ENCODE assay signal across 10 cellular contexts in the genomic region with DNA sequence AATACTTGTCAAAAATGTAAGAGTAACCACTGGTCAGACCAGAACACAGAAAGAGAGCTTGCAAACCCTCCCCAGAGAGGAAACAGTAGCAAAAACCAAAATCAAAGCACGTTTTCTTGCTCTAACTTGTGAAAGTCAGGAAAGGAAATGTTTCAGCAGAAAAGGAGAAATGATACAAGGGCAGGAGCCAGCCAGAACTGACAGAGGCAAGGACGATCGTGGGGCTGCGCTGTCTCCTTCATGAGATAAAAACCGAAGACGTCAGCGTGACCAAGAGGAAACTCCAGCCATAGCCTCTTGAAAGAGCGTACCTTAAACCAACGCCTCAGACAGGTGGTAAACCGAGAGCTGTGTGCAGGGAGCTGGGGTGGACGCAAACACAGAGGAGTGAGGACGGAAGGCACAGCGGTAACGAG. TPM values are rescaled to one million over a fixed set of nuclear protein-coding genes. Genes with fewer than 3 reads are reported as not detected.
DNase-seq lines count a peak whose midpoint lies in the region; ATAC-seq and TF ChIP-seq lines count a peak whose summit lies in the region.
"Had no signal": no experiment of that assay in that cellular context is flagged by ENCODE, and none has a peak within 500 bp of the region (broad histone marks: within the 10 kb centered on the region; RNA-seq: fewer than 3 reads in every experiment).

No MANE protein-coding gene starts in this region.

- H3K9me3 ChIP-seq in Peyer's patch = no peaks in the 10 kb centered on the region

- DNase-seq in GM10248 (ENCODE audit: extremely low spot score) (peak; percentile 77), Peyer's patch (peak in 2 of 3 donors; percentile 81 to 83), superior temporal gyrus (ENCODE audit: extremely low spot score) (no peak), MCF 10A (ENCODE audit: unreplicated experiment) (no peak)
- no peak for DNase-seq in activated CD4-positive, alpha-beta T cell treated with anti-CD3 and anti-CD28 coated beads, Interleukin-2, amount 50 U/mL, for 1 hour
- no peak for DNase-seq in activated naive CD4-positive, alpha-beta T cell treated with Interleukin-2 at 50 U/mL for 16 hours

- peaks cover 0 to 13% (median 2%) of the 10 kb centered on the region in 4 donors for H3K4me1 ChIP-seq in Peyer's patch

- H3K27me3 ChIP-seq in Peyer's patch = no peaks in the 10 kb centered on the region

- BruUV-seq in MCF 10A (replicated peaks; lab: Mats Ljungman, UMichigan) = no TSS peak

- no peak for TF ChIP-seq POLR2A in Peyer's patch (IDR thresholded peaks at IDR 0.05)

- POLR2A ChIA-PET in GM10248 (lab: Yijun Ruan, JAX) = no interaction called here
- POLR2A ChIA-PET in MCF 10A (lab: Yijun Ruan, JAX) = interaction anchor here (0.6 to 4.2 kb wide), 15 partner anchors 9 to 48 kb away, joined by 3 to 23 read pairs (median 4); a partner anchor contains a TSS

- TF ChIP-seq CTCF in GM10248 (IDR thresholded peaks at IDR 0.05; ENCODE audit: control extremely low read depth, extremely low read depth, low read depth, missing control alignments) = no peak
- TF ChIP-seq CTCF in Peyer's patch (IDR thresholded peaks at IDR 0.05) = no peak
- TF ChIP-seq CTCF in MCF 10A (IDR thresholded peaks at IDR 0.05; ENCODE audit: unreplicated experiment) = no peak

- no peaks in the 10 kb centered on the region for H3K27me3 Mint-ChIP-seq in MCF 10A (ENCODE audit: insufficient read depth, unreplicated experiment)

- no peak overlapping the region for H3K27ac Mint-ChIP-seq in MCF 10A (ENCODE audit: low read depth, unreplicated experiment)

- H3K4me3 Mint-ChIP-seq in MCF 10A (ENCODE audit: unreplicated experiment) = no peak overlapping the region
- H3K4me3 Mint-ChIP-seq: CD4-positive, alpha-beta memory T cell had no signal

- ATAC-seq in GM19438 (IDR thresholded peaks at IDR 0.05; ENCODE audit: low read depth, unreplicated experiment) (peak; percentile 78), HG03064 (IDR thresholded peaks at IDR 0.05; ENCODE audit: low read depth, unreplicated experiment) (peak; percentile 66)

- intact Hi-C loops in MCF 10A (cut with micrococcal nuclease) = no loop called here

- H3K36me3 ChIP-seq in Peyer's patch = peaks cover 0 to 21% (median 0%) of the 10 kb centered on the region in 3 donors

- peak overlapping the region in 2 of 4 donors; percentile 75 to 85 for H3K27ac ChIP-seq in Peyer's patch
- H3K27ac ChIP-seq: SK-N-MC had no signal

- H3K9me3 Mint-ChIP-seq in MCF 10A (ENCODE audit: unreplicated experiment) = no peaks in the 10 kb centered on the region
- H3K9me3 Mint-ChIP-seq: CD4-positive, alpha-beta memory T cell had no signal

- H3K4me1 Mint-ChIP-seq in MCF 10A (ENCODE audit: insufficient read depth, unreplicated experiment) = no peaks in the 10 kb centered on the region

- peaks cover 97% of the 10 kb centered on the region for H3K36me3 Mint-ChIP-seq in MCF 10A (ENCODE audit: insufficient read depth, unreplicated experiment)
- H3K36me3 Mint-ChIP-seq: CD4-positive, alpha-beta memory T cell had no signal

- CTCF ChIA-PET in GM10248 (lab: Yijun Ruan, JAX) = interaction anchor here (0.6 to 1.5 kb wide), 5 partner anchors 25 to 43 kb away, joined by 3 to 4 read pairs (median 3); no protein-coding TSS in a partner anchor
- CTCF ChIA-PET in MCF 10A (lab: Yijun Ruan, JAX) = interaction anchor here (0.6 to 1.1 kb wide), 3 partner anchors 11 to 81 kb away, joined by 3 read pairs; no protein-coding TSS in a partner anchor

- H3K4me3 ChIP-seq in Peyer's patch = peak overlapping the region in 2 of 4 donors; percentile 15 to 20
- H3K4me3 ChIP-seq: SK-N-MC had no signal

RNA-seq across cellular contexts. Expression of a gene that starts 27.5 kb away (rescaled TPM):
- 100 to 1,000 TPM in 2 of 4 donors, 10 to 100 TPM in 2; 31.2 to 328 (median 87.3) TPM for total RNA-seq in Peyer's patch
- total RNA-seq in MCF 10A (2022) = 266 and 292 TPM in 2 replicates

RNA-seq across cellular contexts. Expression of a gene that starts 36.9 kb away (rescaled TPM):
- total RNA-seq in Peyer's patch (100 to 1,000 TPM in 2 of 4 donors, 10 to 100 TPM in 2; 90.8 to 136 (median 99.7) TPM), MCF 10A (2022) (98.0 and 127 TPM in 2 replicates)

RNA-seq across cellular contexts. Expression of a gene that starts 47.2 kb away (rescaled TPM):
- 100 to 1,000 TPM; 507 to 769 (median 622) TPM for total RNA-seq in Peyer's patch
- total RNA-seq in MCF 10A (2022) = 1,978 and 2,055 TPM in 2 replicates

Comparison
In these comparisons a context has a peak if more than half of its experiments do, and no peak if none do; other contexts are left out.
1. DNase-seq: peak in GM10248 (single experiment) and Peyer's patch (2 of 3); none in superior temporal gyrus (single experiment), activated CD4-positive, alpha-beta T cell treated with anti-CD3 and anti-CD28 coated beads, Interleukin-2, amount 50 U/mL, for 1 hour (single experiment), activated naive CD4-positive, alpha-beta T cell treated with Interleukin-2 at 50 U/mL for 16 hours (single experiment) and MCF 10A (single experiment).